In genomic region chr3:46517782-46518181, GRCh38 we compare ENCODE assay signal across 33 cellular contexts. TPM values are rescaled to one million over a fixed set of nuclear protein-coding genes. Genes with fewer than 3 reads are reported as not detected.
"Had no signal": no experiment of that assay in that cellular context is flagged by ENCODE, and none has a peak within 500 bp of the region (broad histone marks: within the 10 kb centered on the region; RNA-seq: fewer than 3 reads in every experiment).

No MANE protein-coding gene starts in this region.

- H3K4me3 Mint-ChIP-seq: activated B cell treated with CpG ODN at 0.5 μM for 24 hours; activated naive CD8-positive, alpha-beta T cell; immature natural killer cell; memory B cell; natural killer cell treated with Interleukin-12 subunit alpha and Interleukin-12 subunit beta and Interleukin-15 and Interleukin-18, amount 100 ng/mL, for 72 hours; stimulated activated effector memory CD8-positive, alpha-beta T cell treated with anti-CD3 and anti-CD28 coated beads, Interleukin-12 subunit alpha, Interleukin-12 subunit beta, amount 100 ng/mL, for 72 hours; stimulated activated naive CD8-positive, alpha-beta T cell treated with anti-CD3 and anti-CD28 coated beads, Interleukin-15, Interleukin-2, amounts not matched to agents 100 ng/mL and 50 ng/mL, for 24 hours; T-helper 2 cell treated with Interferon-gamma antibody and Interleukin-4, amounts not matched to agents 5 μg/mL and 100 μg/mL, for 36 hours had no signal

- H3K4me3 ChIP-seq: cardiac muscle cell, colonic mucosa, left ventricle myocardium inferior, right lobe of liver, skin epidermis, thoracic aorta, uterus had no signal

- H3K36me3 Mint-ChIP-seq: activated naive CD8-positive, alpha-beta T cell; immature natural killer cell; memory B cell; natural killer cell treated with Interleukin-12 subunit alpha and Interleukin-12 subunit beta and Interleukin-15 and Interleukin-18, amount 100 ng/mL, for 72 hours; stimulated activated effector memory CD8-positive, alpha-beta T cell treated with anti-CD3 and anti-CD28 coated beads, Interleukin-12 subunit alpha, Interleukin-12 subunit beta, amount 100 ng/mL, for 72 hours had no signal

- H3K27me3 ChIP-seq: cardiac muscle cell, colonic mucosa, right lobe of liver, uterus had no signal

- H3K9me3 ChIP-seq: colonic mucosa, left ventricle myocardium inferior, right lobe of liver, thoracic aorta, uterus had no signal

- H3K27ac ChIP-seq: cardiac muscle cell, colonic mucosa, left ventricle myocardium inferior, right lobe of liver, skin epidermis, thoracic aorta, uterus had no signal

- ATAC-seq: natural killer cell treated with Interleukin-12 subunit alpha and Interleukin-12 subunit beta and Interleukin-15 and Interleukin-18, amount 100 ng/mL, for 72 hours; right lobe of liver had no signal

- H3K27me3 Mint-ChIP-seq: activated B cell treated with CpG ODN at 0.5 μM for 24 hours; activated naive CD8-positive, alpha-beta T cell; memory B cell; stimulated activated naive CD8-positive, alpha-beta T cell treated with anti-CD3 and anti-CD28 coated beads, Interleukin-15, Interleukin-2, amounts not matched to agents 100 ng/mL and 50 ng/mL, for 24 hours had no signal

- H3K36me3 ChIP-seq: cardiac muscle cell, colonic mucosa, right lobe of liver, thoracic aorta, uterus had no signal

- H3K9me3 Mint-ChIP-seq: activated B cell treated with CpG ODN at 0.5 μM for 24 hours; immature natural killer cell; memory B cell; natural killer cell treated with Interleukin-12 subunit alpha and Interleukin-12 subunit beta and Interleukin-15 and Interleukin-18, amount 100 ng/mL, for 72 hours; stimulated activated effector memory CD8-positive, alpha-beta T cell treated with anti-CD3 and anti-CD28 coated beads, Interleukin-12 subunit alpha, Interleukin-12 subunit beta, amount 100 ng/mL, for 72 hours; stimulated activated naive CD8-positive, alpha-beta T cell treated with anti-CD3 and anti-CD28 coated beads, Interleukin-15, Interleukin-2, amounts not matched to agents 100 ng/mL and 50 ng/mL, for 24 hours; T-helper 2 cell treated with Interferon-gamma antibody and Interleukin-4, amounts not matched to agents 5 μg/mL and 100 μg/mL, for 36 hours had no signal

- DNase-seq: activated B cell treated with CpG ODN at 0.5 μM for 24 hours; activated CD4-positive, alpha-beta T cell treated with anti-CD3 and anti-CD28 coated beads, Interleukin-2, amount 50 U/mL, for 4 hours; activated effector memory CD4-positive, alpha-beta T cell treated with Interleukin-2 at 50 U/mL for 16 hours; activated naive CD4-positive, alpha-beta T cell treated with Interleukin-2 at 50 U/mL for 16 hours; anterior cingulate cortex; cerebellar nuclear complex; colonic mucosa; effector CD8-positive, alpha-beta T cell; erythroblast; head of caudate nucleus; hypothalamus; immature natural killer cell; left ventricle myocardium inferior; right lobe of liver; stimulated activated CD4-positive, alpha-beta T cell treated with anti-CD3 and anti-CD28 coated beads, Interleukin-12 subunit alpha, Interleukin-12 subunit beta, amount 100 ng/mL, for 4 hours; stimulated activated CD4-positive, alpha-beta T cell treated with anti-CD3 and anti-CD28 coated beads, Interleukin-4, amount 100 ng/mL, for 1 hour; T-helper 1 cell; uterus had no signal

- H3K4me1 Mint-ChIP-seq: activated B cell treated with CpG ODN at 0.5 μM for 24 hours, memory B cell had no signal

- H3K27ac Mint-ChIP-seq: activated B cell treated with CpG ODN at 0.5 μM for 24 hours; activated naive CD8-positive, alpha-beta T cell; immature natural killer cell; memory B cell; natural killer cell treated with Interleukin-12 subunit alpha and Interleukin-12 subunit beta and Interleukin-15 and Interleukin-18, amount 100 ng/mL, for 72 hours; stimulated activated effector memory CD8-positive, alpha-beta T cell treated with anti-CD3 and anti-CD28 coated beads, Interleukin-12 subunit alpha, Interleukin-12 subunit beta, amount 100 ng/mL, for 72 hours; stimulated activated naive CD8-positive, alpha-beta T cell treated with anti-CD3 and anti-CD28 coated beads, Interleukin-15, Interleukin-2, amounts not matched to agents 100 ng/mL and 50 ng/mL, for 24 hours; T-helper 2 cell treated with Interferon-gamma antibody and Interleukin-4, amounts not matched to agents 5 μg/mL and 100 μg/mL, for 36 hours had no signal

- H3K4me1 ChIP-seq: colonic mucosa, left ventricle myocardium inferior, right lobe of liver, uterus had no signal

RNA-seq across cellular contexts. Expression of gene RTP3, which starts 20.0 kb away (rescaled TPM):
- total RNA-seq: activated B cell treated with CpG ODN at 0.5 μM for 24 hours; cardiac muscle cell; colonic mucosa; dermis microvascular lymphatic vessel endothelial cell; fibroblast of lung; left ventricle myocardium inferior; natural killer cell treated with Interleukin-12 subunit alpha and Interleukin-12 subunit beta and Interleukin-15 and Interleukin-18, amount 100 ng/mL, for 72 hours; omental fat pad; posterior vena cava; subcutaneous adipose tissue; thoracic aorta; uterus had no signal
- polyA plus RNA-seq: adipose tissue, cardiac muscle cell, fibroblast of lung, immature natural killer cell had no signal

RNA-seq across cellular contexts. Expression of gene LRRC2, which starts 48.3 kb away (rescaled TPM):
- total RNA-seq: activated B cell treated with CpG ODN at 0.5 μM for 24 hours; natural killer cell treated with Interleukin-12 subunit alpha and Interleukin-12 subunit beta and Interleukin-15 and Interleukin-18, amount 100 ng/mL, for 72 hours had no signal
- polyA plus RNA-seq: immature natural killer cell had no signal

RNA-seq across cellular contexts. Expression of gene LTF, which starts 53.1 kb away (rescaled TPM):
- total RNA-seq: activated B cell treated with CpG ODN at 0.5 μM for 24 hours, cardiac muscle cell, fibroblast of lung had no signal
- polyA plus RNA-seq: cardiac muscle cell, fibroblast of lung, immature natural killer cell had no signal
